ENCODE assay signal across 1 cellular context in genomic region chr16:50195276-50195675, GRCh38.
TF ChIP-seq lines count a peak whose summit lies in the region.

No MANE protein-coding gene starts in this region.

TF ChIP-seq in GM23338, 12 proteins besides CTCF, POLR2A, EP300 and RAD21 (continued from another document):
- TF ChIP-seq ZNF462 (CRISPR knock-in tag; IDR thresholded peaks at IDR 0.05) (no peak), ZNF114 (CRISPR knock-in tag; IDR thresholded peaks at IDR 0.05) (no peak)
